8 cellular contexts compared by ENCODE assay signal in the genomic region with DNA sequence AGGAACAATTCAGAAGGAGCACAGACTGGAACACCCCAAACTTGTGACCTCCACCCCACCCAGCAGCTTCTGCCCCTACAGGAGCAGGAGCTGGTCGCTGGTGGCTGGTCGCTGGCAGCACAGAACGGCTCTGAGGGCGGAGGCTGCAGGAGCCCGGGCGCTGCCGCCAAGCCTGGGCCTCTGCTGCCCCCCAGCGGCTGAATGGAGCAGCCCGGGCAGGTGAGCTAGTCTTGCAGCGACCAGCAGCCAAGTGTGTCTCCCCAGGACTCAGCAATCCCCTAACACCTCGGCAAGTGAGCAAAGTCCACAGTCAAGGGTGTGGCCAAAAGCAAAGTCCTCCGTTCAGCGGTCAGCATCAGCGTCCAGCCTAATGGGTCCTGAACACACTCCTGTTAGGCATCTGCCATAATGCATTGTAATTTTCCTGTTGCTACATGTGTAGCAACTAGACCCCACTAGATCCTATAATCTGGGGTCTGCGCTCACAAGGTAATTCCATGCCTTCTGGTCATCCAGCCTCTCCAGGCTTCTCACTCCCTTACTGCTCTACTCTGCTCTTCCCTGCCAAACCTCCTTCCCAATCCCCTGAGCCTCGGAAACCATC. TPM values are rescaled to one million over a fixed set of nuclear protein-coding genes. Genes with fewer than 3 reads are reported as not detected.
DNase-seq lines count a peak whose midpoint lies in the region; ATAC-seq and TF ChIP-seq lines count a peak whose summit lies in the region.

No MANE protein-coding gene starts in this region.

- H4K5ac ChIP-seq in mesendoderm (ENCODE audit: low read length) = peak overlapping the region; percentile 56

- H3K4ac ChIP-seq in mesendoderm (ENCODE audit: low read depth, low read length) = no peak overlapping the region

- TF ChIP-seq POLR2A in GM18505 (IDR thresholded peaks at IDR 0.05; ENCODE audit: borderline replicate concordance, extremely low read depth, insufficient read depth, insufficient read length) = no peak

- H2AK5ac ChIP-seq in mesendoderm (ENCODE audit: low read length) = no peak overlapping the region

- WGBS in mesendoderm (ENCODE audit: extremely low coverage, insufficient coverage, low lambda C conversion rate) = no CpG with 5 or more reads among the region's 16 CpGs

- H3K18ac ChIP-seq in mesendoderm (ENCODE audit: low read length) = no peak overlapping the region

- TF ChIP-seq CTCF in GM12873 (IDR thresholded peaks at IDR 0.05; ENCODE audit: insufficient read depth, low read depth, low read length, missing control alignments) = peak; percentile 97

- no peak overlapping the region for H3K4me2 ChIP-seq in mesendoderm (ENCODE audit: low read length)

- no peak overlapping the region for H3K9ac ChIP-seq in mesendoderm (ENCODE audit: low read length)

- no peak overlapping the region for H4K8ac ChIP-seq in mesendoderm (ENCODE audit: low read depth, low read length)

- no peaks in the 10 kb centered on the region for H3K79me2 ChIP-seq in mesendoderm (ENCODE audit: control insufficient read depth, insufficient read depth, low read length)

- no peak overlapping the region for H3K27ac ChIP-seq in effector memory CD4-positive, alpha-beta T cell (ENCODE audit: insufficient read depth, low read length, poor library complexity, severe bottlenecking)
- H3K27ac ChIP-seq in mesendoderm (ENCODE audit: low read depth, low read length) = no peak overlapping the region

- H3K56ac ChIP-seq in mesendoderm (ENCODE audit: low read length) = peak overlapping the region; percentile 67

- no peak overlapping the region for H2BK15ac ChIP-seq in mesendoderm (replicated peaks; ENCODE audit: low read depth)

- H3K4me3 ChIP-seq in effector memory CD4-positive, alpha-beta T cell (ENCODE audit: insufficient read depth, low read depth, low read length, poor library complexity, severe bottlenecking) = no peak overlapping the region
- H3K4me3 ChIP-seq in mesendoderm (ENCODE audit: low read length) = no peak overlapping the region

- H3K4me1 ChIP-seq in effector memory CD4-positive, alpha-beta T cell (ENCODE audit: control insufficient read depth, insufficient read depth, low read length, poor library complexity, severe bottlenecking) = peaks cover 3% of the 10 kb centered on the region
- peaks cover 2% of the 10 kb centered on the region for H3K4me1 ChIP-seq in mesendoderm (ENCODE audit: control insufficient read depth, low read depth, low read length)

- H2BK120ac ChIP-seq in mesendoderm (ENCODE audit: low read depth, low read length) = no peak overlapping the region

- DNase-seq in NCI-H82 treated with DMSO at 0.1 percent for 48 hours (lab: John Stamatoyannopoulos, UW; ENCODE audit: unreplicated experiment) (peak; percentile 21), mesendoderm (peak; percentile 82)
- DNase-seq in activated CD8-positive, alpha-beta memory T cell treated with anti-CD3 and anti-CD28 coated beads for 1 hour (ENCODE audit: extremely low read depth in 1 of 2, low read depth in 1 of 2) = peak; percentile 14 to 72
- peak; percentile 27 to 53 (median 35) for DNase-seq in effector memory CD4-positive, alpha-beta T cell
- peak; percentile 30 to 47 for DNase-seq in stimulated activated CD8-positive, alpha-beta memory T cell treated with anti-CD3 and anti-CD28 coated beads, Interleukin-15, amount 100 ng/mL, for 4 hours (ENCODE audit: low read depth in 2 of 2)

- no peaks in the 10 kb centered on the region for H3K79me1 ChIP-seq in mesendoderm (ENCODE audit: low read length)

- H3K9me3 ChIP-seq in effector memory CD4-positive, alpha-beta T cell (ENCODE audit: control insufficient read depth, low read length) = no peaks in the 10 kb centered on the region

- H3K23ac ChIP-seq in mesendoderm (ENCODE audit: low read length) = no peak overlapping the region

- no peaks in the 10 kb centered on the region for H3K27me3 ChIP-seq in effector memory CD4-positive, alpha-beta T cell (replicated peaks; ENCODE audit: control insufficient read depth, insufficient read depth, low read length, poor library complexity, severe bottlenecking)
- H3K27me3 ChIP-seq in mesendoderm (ENCODE audit: insufficient read depth, low read length, poor library complexity) = no peaks in the 10 kb centered on the region

- peak; percentile 81 for ATAC-seq in HG03354 (IDR thresholded peaks at IDR 0.05; ENCODE audit: poor library complexity, severe bottlenecking, unreplicated experiment)
- ATAC-seq in GM18505 (IDR thresholded peaks at IDR 0.05; ENCODE audit: unreplicated experiment) = no peak

- H3K36me3 ChIP-seq in effector memory CD4-positive, alpha-beta T cell (ENCODE audit: control insufficient read depth, insufficient read depth, low read length) = no peaks in the 10 kb centered on the region
- no peaks in the 10 kb centered on the region for H3K36me3 ChIP-seq in mesendoderm (ENCODE audit: control insufficient read depth, insufficient read depth, low read length)

- no peak overlapping the region for H2BK5ac ChIP-seq in mesendoderm (ENCODE audit: low read length)

RNA-seq across cellular contexts. Expression of a gene that starts 12.1 kb away (rescaled TPM):
- 0.46 TPM for polyA plus RNA-seq in mesendoderm (2013, experiment 1 of 2)
- polyA plus RNA-seq in mesendoderm (2013, experiment 2 of 2) = 0.49 TPM

RNA-seq across cellular contexts. Expression of a gene that starts 16.8 kb away (rescaled TPM):
- polyA plus RNA-seq in mesendoderm (2013, experiment 1 of 2) = 0.15 TPM
- polyA plus RNA-seq in mesendoderm (2013, experiment 2 of 2) = 0.15 TPM

RNA-seq across cellular contexts. Expression of a gene that starts 38.2 kb away (rescaled TPM):
- polyA plus RNA-seq in mesendoderm (2013, experiment 1 of 2) = 1.1 TPM
- 1.2 TPM for polyA plus RNA-seq in mesendoderm (2013, experiment 2 of 2)

RNA-seq across cellular contexts. Expression of a gene that starts 50.0 kb away (rescaled TPM):
- polyA plus RNA-seq in mesendoderm (2013, experiment 1 of 2) = 0.81 TPM
- 0.83 TPM for polyA plus RNA-seq in mesendoderm (2013, experiment 2 of 2)

Comparison
In these comparisons a context has a peak if more than half of its experiments do, and no peak if none do; other contexts are left out.
1. DNase-seq: peak in every context shown above with its lines; median percentile 82 in mesendoderm; 43 in activated CD8-positive, alpha-beta memory T cell treated with anti-CD3 and anti-CD28 coated beads for 1 hour; 38 in stimulated activated CD8-positive, alpha-beta memory T cell treated with anti-CD3 and anti-CD28 coated beads, Interleukin-15, amount 100 ng/mL, for 4 hours; 35 in effector memory CD4-positive, alpha-beta T cell; 21 in NCI-H82 treated with DMSO at 0.1 percent for 48 hours.